ENCODE assay signal across 8 cellular contexts in genomic region chr15:79923515-79924169, GRCh38. TPM values are rescaled to one million over a fixed set of nuclear protein-coding genes. Genes with fewer than 3 reads are reported as not detected.
DNase-seq lines count a peak whose midpoint lies in the region; ATAC-seq and TF ChIP-seq lines count a peak whose summit lies in the region.

No MANE protein-coding gene starts in this region.

- H3K4me1 Mint-ChIP-seq in activated naive CD4-positive, alpha-beta T cell treated with anti-CD3 and anti-CD28 coated beads, Interleukin-2, amount 50 U/mL, for 24 hours, result peaks cover 26% of the 10 kb centered on the region

- no peaks in the 10 kb centered on the region for H3K27me3 ChIP-seq in suprapubic skin

- WGBS in suprapubic skin, result 0% methylated on average over 20 of the region's 68 CpGs

- peak in 1 of 2 donors; percentile 62 for TF ChIP-seq POLR2A in suprapubic skin (IDR thresholded peaks at IDR 0.05)

- ATAC-seq in HG02588 (IDR thresholded peaks at IDR 0.05; ENCODE audit: unreplicated experiment), result peak; percentile 94

- H3K36me3 ChIP-seq in SK-N-MC (ENCODE audit: insufficient read depth, low read length) (peaks cover 13% of the 10 kb centered on the region), suprapubic skin (peaks cover 18% of the 10 kb centered on the region)

- peak overlapping the region; percentile 94 for H3K9ac ChIP-seq in SK-N-MC (ENCODE audit: insufficient read length)

- TF ChIP-seq EP300 in suprapubic skin (IDR thresholded peaks at IDR 0.05), result no peak

- H3K4me3 Mint-ChIP-seq in activated naive CD4-positive, alpha-beta T cell treated with anti-CD3 and anti-CD28 coated beads, Interleukin-2, amount 50 U/mL, for 24 hours, result peak overlapping the region; percentile 93

- peaks cover 5% of the 10 kb centered on the region for H3K9me3 Mint-ChIP-seq in activated naive CD4-positive, alpha-beta T cell treated with anti-CD3 and anti-CD28 coated beads, Interleukin-2, amount 50 U/mL, for 24 hours

- DNase-seq in NCI-H1048 (lab: John Stamatoyannopoulos, UW) (peak; percentile 93), SK-N-MC (ENCODE audit: low read depth, low spot score) (peak; percentile 32), globus pallidus (ENCODE audit: low spot score) (peak; percentile 79), nucleus accumbens (lab: John Stamatoyannopoulos, UW) (peak; percentile 33 to 91 (median 73)), suprapubic skin (ENCODE audit: low spot score in 2 of 2) (peak; percentile 94)

- H3K27ac Mint-ChIP-seq in activated naive CD4-positive, alpha-beta T cell treated with anti-CD3 and anti-CD28 coated beads, Interleukin-2, amount 50 U/mL, for 24 hours, result peak overlapping the region; percentile 95

- peak overlapping the region; percentile 83 for H3K27ac ChIP-seq in SK-N-MC
- peak overlapping the region; percentile 90 for H3K27ac ChIP-seq in suprapubic skin

- H3K4me3 ChIP-seq in GM08714 (ENCODE audit: low read length) (peak overlapping the region; percentile 86), SK-N-MC (peak overlapping the region; percentile 97), suprapubic skin (peak overlapping the region; percentile 93)

- H3K27me3 Mint-ChIP-seq in activated naive CD4-positive, alpha-beta T cell treated with anti-CD3 and anti-CD28 coated beads, Interleukin-2, amount 50 U/mL, for 24 hours, result no peaks in the 10 kb centered on the region

- TF ChIP-seq CTCF in suprapubic skin (IDR thresholded peaks at IDR 0.05), result no peak

- H3K9me3 ChIP-seq in SK-N-MC (ENCODE audit: low read depth, low read length) (peaks cover 3% of the 10 kb centered on the region; the same call in 1 of the 2 replicates), suprapubic skin (peaks cover 30% of the 10 kb centered on the region)

- H3K36me3 Mint-ChIP-seq in activated naive CD4-positive, alpha-beta T cell treated with anti-CD3 and anti-CD28 coated beads, Interleukin-2, amount 50 U/mL, for 24 hours, result peaks cover 30% of the 10 kb centered on the region

- H3K4me1 ChIP-seq in suprapubic skin, result peaks cover 13% of the 10 kb centered on the region

RNA-seq across cellular contexts. Expression of gene MTHFS, which starts 26.8 kb away (rescaled TPM):
- 10 to 100 TPM in 3 of 4 donors, 1 to 10 TPM in 1; 4.3 to 10.9 (median 10.2) TPM for total RNA-seq in suprapubic skin

RNA-seq across cellular contexts. Expression of gene BCL2A1, which starts 47.4 kb away (rescaled TPM):
- 1 to 10 TPM in 2 of 4 donors, under 1 TPM in 2; 0.64 to 2.6 (median 0.92) TPM for total RNA-seq in suprapubic skin

Comparison
In these comparisons a context has a peak if more than half of its experiments do, and no peak if none do; other contexts are left out.
1. Peak in every context shown above with its lines: DNase-seq, ATAC-seq, H3K4me3 ChIP-seq and H3K27ac ChIP-seq.
2. DNase-seq: peak in every context shown above with its lines; median percentile 94 in suprapubic skin; 93 in NCI-H1048; 79 in globus pallidus; 73 in nucleus accumbens; 32 in SK-N-MC.